Comparison of ENCODE assay signal across 28 cellular contexts in the genomic region with DNA sequence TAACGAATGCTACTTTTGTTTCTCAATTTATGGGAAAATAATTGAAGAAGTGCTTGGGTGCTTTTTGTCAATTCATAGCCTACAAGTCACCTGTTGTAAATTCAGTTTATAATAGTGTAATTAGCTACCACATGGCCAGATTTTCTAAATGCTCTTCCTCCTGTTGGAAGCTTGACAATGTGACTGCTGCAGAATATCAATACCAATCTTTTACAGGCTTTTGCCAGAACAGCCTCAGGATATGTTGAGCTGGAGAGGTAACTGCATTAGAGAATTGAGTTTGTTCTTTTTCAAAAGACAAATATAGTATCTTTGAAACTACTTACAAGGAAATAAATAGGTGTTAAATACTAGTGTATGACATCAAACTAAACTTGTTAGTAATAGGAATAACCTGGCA.
"Had no signal": no experiment of that assay in that cellular context is flagged by ENCODE, and none has a peak within 500 bp of the region (broad histone marks: within the 10 kb centered on the region; RNA-seq: fewer than 3 reads in every experiment).

No MANE protein-coding gene starts in this region.

- H3K27me3 Mint-ChIP-seq: stimulated activated naive B cell treated with anti-CD40 and anti-IgM and Interleukin-4, amounts not matched to agents 10 μg/mL and 1 μg/mL and 100 μg/mL, for 72 hours had no signal

- H3K36me3 Mint-ChIP-seq: mesothelial cell of epicardium; naive B cell; natural killer cell; neural progenitor cell; stimulated activated naive B cell treated with anti-CD40 and anti-IgM and Interleukin-4, amounts not matched to agents 10 μg/mL and 1 μg/mL and 100 μg/mL, for 72 hours had no signal

- H3K4me3 Mint-ChIP-seq: mesothelial cell of epicardium; naive B cell; natural killer cell; nephron progenitor cell; neural progenitor cell; stimulated activated naive B cell treated with anti-CD40 and anti-IgM and Interleukin-4, amounts not matched to agents 10 μg/mL and 1 μg/mL and 100 μg/mL, for 72 hours had no signal

- H3K36me3 ChIP-seq: left ventricle myocardium inferior, neural progenitor cell, neutrophil, right atrium auricular region, right lobe of liver, stomach, thyroid gland, transverse colon, upper lobe of left lung, vagina had no signal

- H3K9me3 ChIP-seq: left ventricle myocardium inferior, neutrophil, psoas muscle, right atrium auricular region, right lobe of liver, stomach, testis, thyroid gland, transverse colon, upper lobe of left lung, vagina had no signal

- H3K9me3 Mint-ChIP-seq: mesothelial cell of epicardium; nephron progenitor cell; neural progenitor cell; stimulated activated naive B cell treated with anti-CD40 and anti-IgM and Interleukin-4, amounts not matched to agents 10 μg/mL and 1 μg/mL and 100 μg/mL, for 72 hours had no signal

- H3K4me1 ChIP-seq: left ventricle myocardium inferior, neural progenitor cell, parathyroid adenoma, psoas muscle, right atrium auricular region, right lobe of liver, stomach, testis, thyroid gland, transverse colon, upper lobe of left lung, vagina had no signal

- DNase-seq: islet precursor cell; left ventricle myocardium inferior; mesendoderm; naive B cell; natural killer cell; nephron progenitor cell; occipital lobe; psoas muscle; right lobe of liver; stimulated activated CD4-positive, alpha-beta T cell treated with anti-CD3 and anti-CD28 coated beads, Interleukin-12 subunit alpha, Interleukin-12 subunit beta, amount 100 ng/mL, for 4 hours; stimulated activated CD4-positive, alpha-beta T cell treated with anti-CD3 and anti-CD28 coated beads, Interleukin-15, amount 100 ng/mL, for 24 hours; stimulated activated CD4-positive, alpha-beta T cell treated with anti-CD3 and anti-CD28 coated beads, Interleukin-2, amount 100 ng/mL, for 24 hours; stimulated activated CD4-positive, alpha-beta T cell treated with anti-CD3 and anti-CD28 coated beads, Interleukin-4, amount 100 ng/mL, for 1 hour; stimulated activated naive B cell treated with anti-CD40 and anti-IgM and Interleukin-4, amounts not matched to agents 10 μg/mL and 1 μg/mL and 100 μg/mL, for 72 hours; stimulated activated naive CD8-positive, alpha-beta T cell treated with anti-CD3 and anti-CD28 coated beads, Interleukin-15, Interleukin-2, amounts not matched to agents 100 U/mL and 50 U/mL, for 24 hours; stomach; testis; thyroid gland; transverse colon; upper lobe of left lung had no signal

- H3K9ac ChIP-seq: neural progenitor cell, parathyroid adenoma had no signal

- H3K79me2 ChIP-seq: parathyroid adenoma had no signal

- H3K4me3 ChIP-seq: left ventricle myocardium inferior, lung, neural progenitor cell, psoas muscle, right atrium auricular region, right lobe of liver, skin epidermis, stomach, testis, thyroid gland, transverse colon, upper lobe of left lung, vagina had no signal

- H3K4me2 ChIP-seq: neural progenitor cell had no signal

- H2AFZ ChIP-seq: neural progenitor cell, parathyroid adenoma had no signal

- H3K27me3 ChIP-seq: neutrophil, right atrium auricular region, right lobe of liver, stomach, testis, thyroid gland, transverse colon, upper lobe of left lung, vagina had no signal

- H3K27ac ChIP-seq: left ventricle myocardium inferior, neural progenitor cell, neutrophil, parathyroid adenoma, psoas muscle, right atrium auricular region, right lobe of liver, skin epidermis, stomach, testis, thyroid gland, transverse colon, upper lobe of left lung, vagina had no signal

- H3K27ac Mint-ChIP-seq: mesothelial cell of epicardium; naive B cell; natural killer cell; nephron progenitor cell; neural progenitor cell; stimulated activated naive B cell treated with anti-CD40 and anti-IgM and Interleukin-4, amounts not matched to agents 10 μg/mL and 1 μg/mL and 100 μg/mL, for 72 hours had no signal

- H3K4me1 Mint-ChIP-seq: naive B cell; natural killer cell; nephron progenitor cell; neural progenitor cell; stimulated activated naive B cell treated with anti-CD40 and anti-IgM and Interleukin-4, amounts not matched to agents 10 μg/mL and 1 μg/mL and 100 μg/mL, for 72 hours had no signal
